In the genomic region with DNA sequence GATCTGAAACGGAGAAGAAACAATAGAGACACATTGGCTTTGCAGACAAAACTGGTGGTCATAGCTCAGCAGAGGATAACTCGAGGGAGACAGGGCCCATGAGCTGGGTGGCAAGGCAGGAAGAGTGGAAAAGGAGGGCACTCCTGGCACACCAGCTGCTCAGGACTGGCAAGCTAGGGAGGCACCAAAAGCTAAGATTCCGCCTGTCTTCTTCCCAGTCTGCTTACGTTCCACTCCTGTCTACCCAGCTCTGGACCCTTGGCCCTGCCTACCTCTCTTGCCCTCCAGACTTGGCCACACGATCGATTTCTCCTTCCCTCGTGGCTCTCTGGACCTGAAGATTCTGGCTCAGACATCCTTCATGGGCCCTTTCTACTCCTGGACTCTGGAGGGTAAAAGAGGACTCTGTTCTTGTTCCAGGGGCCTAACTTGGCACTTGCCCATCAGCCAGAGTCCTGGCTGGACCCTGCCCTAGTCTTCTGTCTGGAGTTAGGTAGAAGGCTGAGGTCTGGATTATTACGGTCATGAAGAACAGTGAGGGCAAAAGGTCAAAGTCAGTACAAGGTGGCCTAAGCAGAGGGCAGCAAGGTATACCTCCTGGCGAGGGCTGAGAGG, we compare ENCODE assay signal across 14 cellular contexts.
DNase-seq lines count a peak whose midpoint lies in the region; ATAC-seq and TF ChIP-seq lines count a peak whose summit lies in the region.
"Had no signal": no experiment of that assay in that cellular context is flagged by ENCODE, and none has a peak within 500 bp of the region (broad histone marks: within the 10 kb centered on the region; RNA-seq: fewer than 3 reads in every experiment).

No MANE protein-coding gene starts in this region.

- ATAC-seq in lung (ENCODE audit: insufficient read depth, low FRiP score) = no peak

- no peak overlapping the region for H3K4me3 ChIP-seq in lung
- no peak overlapping the region for H3K4me3 ChIP-seq in brain microvascular endothelial cell (ENCODE audit: low read depth, low read length)
- H3K4me3 ChIP-seq: skin epidermis had no signal

- H3K36me3 Mint-ChIP-seq in endothelial cell (ENCODE audit: low read depth, unreplicated experiment) = peaks cover 5% of the 10 kb centered on the region
- peaks cover 5% of the 10 kb centered on the region; the same call in 1 of the 2 replicates for H3K36me3 Mint-ChIP-seq in HFFc6 (ENCODE audit: low read depth)

- H3K36me3 ChIP-seq in lung (ENCODE audit: control insufficient read depth in 2 of 2, insufficient read depth in 2 of 2, low read length in 2 of 2) (no peaks in the 10 kb centered on the region), brain microvascular endothelial cell (replicated peaks) (no peaks in the 10 kb centered on the region)

- H3K27ac Mint-ChIP-seq in endothelial cell (ENCODE audit: unreplicated experiment) (peak overlapping the region; percentile 32), HFFc6 (no peak overlapping the region)
- H3K27ac Mint-ChIP-seq: activated naive CD8-positive, alpha-beta T cell treated with anti-CD3 and anti-CD28 coated beads, Interleukin-2, amount 10 ng/mL, durations not matched to agents 7 days and 5 days; activated T-cell treated with anti-CD3 and anti-CD28 coated beads, Interleukin-2, amount 50 U/mL, for 24 hours had no signal

- in situ Hi-C loops in brain microvascular endothelial cell (cut with HindIII; ENCODE audit: low pct_ligation_motif_present, low sequenced_read_pairs) = no loop called here

- H3K27me3 ChIP-seq in lung (ENCODE audit: control insufficient read depth, insufficient read depth) (no peaks in the 10 kb centered on the region), brain microvascular endothelial cell (replicated peaks) (no peaks in the 10 kb centered on the region)
- H3K27me3 ChIP-seq: BE2C had no signal

- peaks cover 5% of the 10 kb centered on the region for H3K27me3 Mint-ChIP-seq in endothelial cell (ENCODE audit: unreplicated experiment)
- peaks cover 12% of the 10 kb centered on the region for H3K27me3 Mint-ChIP-seq in HFFc6 (ENCODE audit: insufficient read depth)

- no peak for TF ChIP-seq CTCF in endothelial cell (IDR thresholded peaks at IDR 0.05; ENCODE audit: unreplicated experiment)
- no peak for TF ChIP-seq CTCF in lung (IDR thresholded peaks at IDR 0.05; ENCODE audit: control extremely low read depth, extremely low read depth)
- no peak for TF ChIP-seq CTCF in brain microvascular endothelial cell (IDR thresholded peaks at IDR 0.05; ENCODE audit: low read depth, low read length, missing control alignments)
- no peak for TF ChIP-seq CTCF in HFFc6 (IDR thresholded peaks at IDR 0.05)

- no peak overlapping the region for H3K4me3 Mint-ChIP-seq in endothelial cell (ENCODE audit: unreplicated experiment)
- no peak overlapping the region for H3K4me3 Mint-ChIP-seq in HFFc6
- H3K4me3 Mint-ChIP-seq: activated naive CD8-positive, alpha-beta T cell treated with anti-CD3 and anti-CD28 coated beads, Interleukin-2, amount 10 ng/mL, durations not matched to agents 7 days and 5 days; activated T-cell treated with anti-CD3 and anti-CD28 coated beads, Interleukin-2, amount 50 U/mL, for 24 hours; neural crest cell had no signal

- DNase-seq in endothelial cell (ENCODE audit: low spot score) = no peak
- peak; percentile 10 for DNase-seq in lung (ENCODE audit: low spot score)
- no peak for DNase-seq in substantia nigra (lab: John Stamatoyannopoulos, UW)
- DNase-seq in brain microvascular endothelial cell = no peak
- DNase-seq in DMS53 (lab: John Stamatoyannopoulos, UW) = no peak
- no peak for DNase-seq in occipital lobe (lab: John Stamatoyannopoulos, UW)
- no peak for DNase-seq in HFFc6
- DNase-seq: activated CD4-positive, alpha-beta T cell treated with anti-CD3 and anti-CD28 coated beads for 4 hours; activated naive CD8-positive, alpha-beta T cell treated with anti-CD3 and anti-CD28 coated beads, Interleukin-2, amount 10 ng/mL, durations not matched to agents 7 days and 5 days; activated T-cell treated with anti-CD3 and anti-CD28 coated beads, Interleukin-2, amount 50 U/mL, for 24 hours had no signal

- peaks cover 14 to 25% of the 10 kb centered on the region in 2 donors for H3K4me1 ChIP-seq in lung (ENCODE audit: control insufficient read depth in 2 of 2, insufficient read depth in 2 of 2, low read length in 2 of 2)

- H3K27ac ChIP-seq in angular gyrus (ENCODE audit: low read depth, low read length) = peak overlapping the region; percentile 88
- peak overlapping the region; percentile 68 to 82 for H3K27ac ChIP-seq in lung (ENCODE audit: low read depth in 1 of 2, low read length in 1 of 2)
- peak overlapping the region; percentile 51 for H3K27ac ChIP-seq in substantia nigra (ENCODE audit: low read depth, low read length, poor library complexity, severe bottlenecking)
- no peak overlapping the region for H3K27ac ChIP-seq in brain microvascular endothelial cell

- 76 to 87% methylated on average over 9 of the region's 9 CpGs for WGBS in lung, 2 donors

- H3K9me3 Mint-ChIP-seq in endothelial cell (ENCODE audit: unreplicated experiment) (no peaks in the 10 kb centered on the region), HFFc6 (0 out of 2 replicates have a peak, but pooled peaks cover 6% of the 10 kb centered on the region)
- H3K9me3 Mint-ChIP-seq: activated naive CD8-positive, alpha-beta T cell treated with anti-CD3 and anti-CD28 coated beads, Interleukin-2, amount 10 ng/mL, durations not matched to agents 7 days and 5 days; activated T-cell treated with anti-CD3 and anti-CD28 coated beads, Interleukin-2, amount 50 U/mL, for 24 hours had no signal

- H3K4me1 Mint-ChIP-seq in endothelial cell (ENCODE audit: unreplicated experiment) (peaks cover 50% of the 10 kb centered on the region), HFFc6 (ENCODE audit: low read depth) (peaks cover 13% of the 10 kb centered on the region)

- peaks cover 0 to 1% of the 10 kb centered on the region in 2 donors for H3K9me3 ChIP-seq in lung (ENCODE audit: control insufficient read depth in 2 of 2, insufficient read depth in 1 of 2, low read length in 1 of 2)
- H3K9me3 ChIP-seq: BE2C had no signal
